1 cellular context compared by ENCODE assay signal in the genomic region with DNA sequence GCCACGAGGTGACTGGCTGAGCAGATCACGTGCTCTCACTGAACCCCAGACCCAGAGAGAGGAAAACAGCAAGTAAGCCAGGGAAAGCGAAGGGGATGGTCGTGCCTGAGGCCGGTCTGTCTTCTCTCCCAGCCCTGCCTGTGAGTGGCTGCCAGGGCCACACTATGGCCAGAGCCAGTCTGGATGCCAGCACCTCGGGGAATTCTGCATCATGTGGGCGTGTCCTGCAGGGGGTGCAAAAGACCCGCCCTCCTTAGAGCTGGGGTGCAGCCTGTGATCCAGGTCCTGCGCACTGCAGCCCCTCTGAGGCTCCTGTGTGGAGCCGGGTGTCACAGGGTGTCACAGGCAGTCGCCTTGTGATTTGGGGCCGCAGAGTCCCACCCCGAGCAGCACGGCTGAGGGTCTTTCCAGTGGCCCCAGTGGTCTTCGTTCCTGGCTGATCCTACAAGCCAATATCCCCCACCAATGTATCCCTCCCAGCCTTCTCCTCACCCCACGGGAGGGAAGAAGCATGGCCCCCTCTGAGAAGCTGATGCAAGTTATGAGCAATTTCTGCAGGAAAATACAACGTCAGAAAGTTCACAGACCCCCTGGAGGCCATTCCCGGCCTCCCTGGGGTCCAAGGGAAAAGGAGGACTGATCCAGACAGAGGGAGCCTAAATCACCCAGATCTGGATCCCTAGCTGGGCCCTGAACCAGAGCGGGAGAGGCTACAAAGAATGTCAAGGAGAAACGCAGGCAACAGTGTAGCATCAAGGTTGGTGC.
TF ChIP-seq lines count a peak whose summit lies in the region.

No MANE protein-coding gene starts in this region.

TF ChIP-seq in GM23338, 12 proteins besides CTCF, POLR2A, EP300 and RAD21:
- no peak for TF ChIP-seq POLR2AphosphoS5 (IDR thresholded peaks at IDR 0.05; ENCODE audit: low read depth)
- TF ChIP-seq JUNB (IDR thresholded peaks at IDR 0.05; ENCODE audit: unreplicated experiment): no peak
